Comparison of ENCODE assay signal across 9 cellular contexts in genomic region chr10:99976886-99977391, GRCh38. TPM values are rescaled to one million over a fixed set of nuclear protein-coding genes. Genes with fewer than 3 reads are reported as not detected.
DNase-seq lines count a peak whose midpoint lies in the region; ATAC-seq and TF ChIP-seq lines count a peak whose summit lies in the region.
"Had no signal": no experiment of that assay in that cellular context is flagged by ENCODE, and none has a peak within 500 bp of the region (broad histone marks: within the 10 kb centered on the region; RNA-seq: fewer than 3 reads in every experiment).

No MANE protein-coding gene starts in this region.

- H3K4me1 ChIP-seq in mesenchymal stem cell (ENCODE audit: control insufficient read depth, insufficient read depth, low read depth, low read length) = peaks cover 16% of the 10 kb centered on the region
- peaks cover 81% of the 10 kb centered on the region for H3K4me1 ChIP-seq in vagina

- H3K9me3 ChIP-seq in mesenchymal stem cell (ENCODE audit: control insufficient read depth, low read length) (no peaks in the 10 kb centered on the region), vagina (no peaks in the 10 kb centered on the region)

- H2BK12ac ChIP-seq in mesenchymal stem cell (ENCODE audit: low read length in 2 of 2) = no peak overlapping the region

- H3K36me3 ChIP-seq in mesenchymal stem cell (ENCODE audit: control insufficient read depth in 1 of 2, insufficient read depth in 2 of 2, low read depth in 1 of 2, low read length in 2 of 2) (peaks cover 0 to 5% of the 10 kb centered on the region in 2 experiments), vagina (no peaks in the 10 kb centered on the region)

- H4K91ac ChIP-seq in mesenchymal stem cell (ENCODE audit: low read length) = no peak overlapping the region

- H3K79me1 ChIP-seq in mesenchymal stem cell (replicated peaks; ENCODE audit: low read length, poor library complexity, severe bottlenecking) = no peaks in the 10 kb centered on the region

- no peak overlapping the region for H2BK120ac ChIP-seq in mesenchymal stem cell (ENCODE audit: low read depth, low read length)

- no peaks in the 10 kb centered on the region for H3K27me3 ChIP-seq in mesenchymal stem cell (ENCODE audit: control insufficient read depth in 1 of 2, insufficient read depth in 1 of 2, low read length in 2 of 2)
- H3K27me3 ChIP-seq in vagina = no peaks in the 10 kb centered on the region

- no peak overlapping the region for H3K18ac ChIP-seq in mesenchymal stem cell (ENCODE audit: low read depth in 1 of 2, low read length in 2 of 2)

- peak overlapping the region; percentile 28 for H3K4me2 ChIP-seq in mesenchymal stem cell (ENCODE audit: low read length, poor library complexity, severe bottlenecking)

- H3K14ac ChIP-seq in mesenchymal stem cell (ENCODE audit: low read length in 2 of 2) = no peak overlapping the region

- no peak overlapping the region for H3K4ac ChIP-seq in mesenchymal stem cell (ENCODE audit: low read depth in 1 of 2, low read length in 2 of 2)

- no peak overlapping the region for H2BK15ac ChIP-seq in mesenchymal stem cell (ENCODE audit: low read depth, poor library complexity, severe bottlenecking)

- 0% methylated on average over 3 of the region's 3 CpGs for WGBS in mesenchymal stem cell

- peak overlapping the region; percentile 89 for H3K9ac ChIP-seq in mesenchymal stem cell (ENCODE audit: low read length)

- H3K23ac ChIP-seq in mesenchymal stem cell (ENCODE audit: low read length in 2 of 2) = no peak overlapping the region

- no peak overlapping the region for H4K8ac ChIP-seq in mesenchymal stem cell (ENCODE audit: low read length)

- TF ChIP-seq CTCF in choroid plexus epithelial cell (conservative IDR thresholded peaks at IDR 0.05; ENCODE audit: low read depth, low read length) = no peak
- no peak for TF ChIP-seq CTCF in vagina (IDR thresholded peaks at IDR 0.05)

- intact Hi-C loops in Right ventricle myocardium inferior (cut with DNase I) (no loop called here), cardiac septum (cut with DNase I) (loop anchor here (2.0 kb wide), 1 partner anchor 32 kb away; the partner anchor contains the start of gene DNMBP), vagina (cut with DNase I) (no loop called here)

- H2AK5ac ChIP-seq in mesenchymal stem cell (ENCODE audit: low read length, severe bottlenecking) = no peak overlapping the region

- DNase-seq in Right ventricle myocardium inferior (ENCODE audit: missing footprints) (no peak), cardiac septum (ENCODE audit: low spot score) (no peak), choroid plexus epithelial cell (ENCODE audit: low read depth) (peak; percentile 95), mesenchymal stem cell (peak; percentile 93), vagina (ENCODE audit: extremely low spot score in 2 of 2) (no peak)
- no peak for DNase-seq in activated CD4-positive, alpha-beta T cell treated with anti-CD3 and anti-CD28 coated beads, Interleukin-2, amount 50 U/mL, for 4 hours
- DNase-seq: CD4-positive, CD25-positive, alpha-beta regulatory T cell had no signal

- no peak overlapping the region for H2BK5ac ChIP-seq in mesenchymal stem cell (ENCODE audit: low read depth, low read length, poor library complexity, severe bottlenecking)

- ATAC-seq in Right ventricle myocardium inferior (peak; percentile 79), HG02678 (IDR thresholded peaks at IDR 0.05; ENCODE audit: unreplicated experiment) (no peak), GM18502 (IDR thresholded peaks at IDR 0.05; ENCODE audit: poor library complexity, unreplicated experiment) (no peak)

- TF ChIP-seq POLR2A in vagina (IDR thresholded peaks at IDR 0.05) = no peak

- H3K4me3 ChIP-seq in choroid plexus epithelial cell (ENCODE audit: low read depth, low read length) = no peak overlapping the region
- H3K4me3 ChIP-seq in mesenchymal stem cell (ENCODE audit: insufficient read depth in 1 of 2, low read depth in 1 of 2, low read length in 2 of 2) = peak overlapping the region in 1 of 2 experiments; percentile 62
- no peak overlapping the region for H3K4me3 ChIP-seq in vagina

- H2AFZ ChIP-seq in mesenchymal stem cell (ENCODE audit: low read depth, low read length) = no peak overlapping the region

- peak overlapping the region; percentile 60 for H3K27ac ChIP-seq in mesenchymal stem cell (ENCODE audit: low read length, poor library complexity, severe bottlenecking)
- peak overlapping the region; percentile 86 for H3K27ac ChIP-seq in vagina

RNA-seq across cellular contexts. Expression of gene DNMBP, which starts 32.8 kb away (rescaled TPM):
- total RNA-seq in Right ventricle myocardium inferior (6.6 TPM), cardiac septum (5.6 TPM), vagina (31.9 TPM)
- 15.3 TPM for polyA plus RNA-seq in mesenchymal stem cell (2013, experiment 1 of 2)
- polyA plus RNA-seq in mesenchymal stem cell (2013, experiment 2 of 2) = 14.3 TPM

Comparison
In these comparisons a context has a peak if more than half of its experiments do, and no peak if none do; other contexts are left out.
1. DNase-seq: peak in choroid plexus epithelial cell (single experiment) and mesenchymal stem cell (single experiment); none in Right ventricle myocardium inferior (single experiment), cardiac septum (single experiment), vagina (0 of 2) and activated CD4-positive, alpha-beta T cell treated with anti-CD3 and anti-CD28 coated beads, Interleukin-2, amount 50 U/mL, for 4 hours (0 of 2).